In genomic region chr12:27014085-27014858, GRCh38 we compare ENCODE assay signal across 1 cellular context.
TF ChIP-seq lines count a peak whose summit lies in the region.

A gene with protein sequence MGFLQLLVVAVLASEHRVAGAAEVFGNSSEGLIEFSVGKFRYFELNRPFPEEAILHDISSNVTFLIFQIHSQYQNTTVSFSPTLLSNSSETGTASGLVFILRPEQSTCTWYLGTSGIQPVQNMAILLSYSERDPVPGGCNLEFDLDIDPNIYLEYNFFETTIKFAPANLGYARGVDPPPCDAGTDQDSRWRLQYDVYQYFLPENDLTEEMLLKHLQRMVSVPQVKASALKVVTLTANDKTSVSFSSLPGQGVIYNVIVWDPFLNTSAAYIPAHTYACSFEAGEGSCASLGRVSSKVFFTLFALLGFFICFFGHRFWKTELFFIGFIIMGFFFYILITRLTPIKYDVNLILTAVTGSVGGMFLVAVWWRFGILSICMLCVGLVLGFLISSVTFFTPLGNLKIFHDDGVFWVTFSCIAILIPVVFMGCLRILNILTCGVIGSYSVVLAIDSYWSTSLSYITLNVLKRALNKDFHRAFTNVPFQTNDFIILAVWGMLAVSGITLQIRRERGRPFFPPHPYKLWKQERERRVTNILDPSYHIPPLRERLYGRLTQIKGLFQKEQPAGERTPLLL (minus strand): TSS chr12:27014384. CDS start chr12:27014168, 216 bp downstream.

TF ChIP-seq in HepG2, 621 proteins besides CTCF, POLR2A, EP300 and RAD21 (continued from another document and continues in another):
- no peak for TF ChIP-seq ZBTB40 (IDR thresholded peaks at IDR 0.05)
- TF ChIP-seq ZBTB40 (CRISPR knock-in tag; IDR thresholded peaks at IDR 0.05), result peak; percentile 57; the same call in 1 of the 2 replicates
- TF ChIP-seq, protein P1, sequence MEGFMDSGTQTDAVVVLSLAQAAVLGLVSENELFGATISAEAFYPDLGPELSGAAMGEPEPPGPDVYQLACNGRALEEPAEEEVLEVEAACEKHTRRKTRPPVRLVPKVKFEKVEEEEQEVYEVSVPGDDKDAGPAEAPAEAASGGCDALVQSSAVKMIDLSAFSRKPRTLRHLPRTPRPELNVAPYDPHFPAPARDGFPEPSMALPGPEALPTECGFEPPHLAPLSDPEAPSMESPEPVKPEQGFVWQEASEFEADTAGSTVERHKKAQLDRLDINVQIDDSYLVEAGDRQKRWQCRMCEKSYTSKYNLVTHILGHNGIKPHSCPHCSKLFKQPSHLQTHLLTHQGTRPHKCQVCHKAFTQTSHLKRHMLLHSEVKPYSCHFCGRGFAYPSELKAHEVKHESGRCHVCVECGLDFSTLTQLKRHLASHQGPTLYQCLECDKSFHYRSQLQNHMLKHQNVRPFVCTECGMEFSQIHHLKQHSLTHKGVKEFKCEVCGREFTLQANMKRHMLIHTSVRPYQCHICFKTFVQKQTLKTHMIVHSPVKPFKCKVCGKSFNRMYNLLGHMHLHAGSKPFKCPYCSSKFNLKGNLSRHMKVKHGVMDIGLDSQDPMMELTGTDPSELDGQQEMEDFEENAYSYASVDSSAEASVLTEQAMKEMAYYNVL (CRISPR knock-in tag; IDR thresholded peaks at IDR 0.05; ENCODE audit: borderline replicate concordance), result peak; percentile 84
- TF ChIP-seq POGZ (CRISPR knock-in tag; IDR thresholded peaks at IDR 0.05), result peak; percentile 50
- TF ChIP-seq, protein P2, sequence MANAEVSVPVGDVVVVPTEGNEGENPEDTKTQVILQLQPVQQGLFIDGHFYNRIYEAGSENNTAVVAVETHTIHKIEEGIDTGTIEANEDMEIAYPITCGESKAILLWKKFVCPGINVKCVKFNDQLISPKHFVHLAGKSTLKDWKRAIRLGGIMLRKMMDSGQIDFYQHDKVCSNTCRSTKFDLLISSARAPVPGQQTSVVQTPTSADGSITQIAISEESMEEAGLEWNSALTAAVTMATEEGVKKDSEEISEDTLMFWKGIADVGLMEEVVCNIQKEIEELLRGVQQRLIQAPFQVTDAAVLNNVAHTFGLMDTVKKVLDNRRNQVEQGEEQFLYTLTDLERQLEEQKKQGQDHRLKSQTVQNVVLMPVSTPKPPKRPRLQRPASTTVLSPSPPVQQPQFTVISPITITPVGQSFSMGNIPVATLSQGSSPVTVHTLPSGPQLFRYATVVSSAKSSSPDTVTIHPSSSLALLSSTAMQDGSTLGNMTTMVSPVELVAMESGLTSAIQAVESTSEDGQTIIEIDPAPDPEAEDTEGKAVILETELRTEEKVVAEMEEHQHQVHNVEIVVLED (CRISPR knock-in tag; IDR thresholded peaks at IDR 0.05; ENCODE audit: borderline replicate concordance), result peak; percentile 63; the same call in 1 of the 2 replicates
- peak; percentile 53; the same call in 1 of the 2 replicates for TF ChIP-seq ZNF337 (CRISPR knock-in tag; IDR thresholded peaks at IDR 0.05; ENCODE audit: borderline replicate concordance, low read depth)
- no peak for TF ChIP-seq ZNF644 (CRISPR knock-in tag; IDR thresholded peaks at IDR 0.05; ENCODE audit: low read depth)
- TF ChIP-seq, protein P3, sequence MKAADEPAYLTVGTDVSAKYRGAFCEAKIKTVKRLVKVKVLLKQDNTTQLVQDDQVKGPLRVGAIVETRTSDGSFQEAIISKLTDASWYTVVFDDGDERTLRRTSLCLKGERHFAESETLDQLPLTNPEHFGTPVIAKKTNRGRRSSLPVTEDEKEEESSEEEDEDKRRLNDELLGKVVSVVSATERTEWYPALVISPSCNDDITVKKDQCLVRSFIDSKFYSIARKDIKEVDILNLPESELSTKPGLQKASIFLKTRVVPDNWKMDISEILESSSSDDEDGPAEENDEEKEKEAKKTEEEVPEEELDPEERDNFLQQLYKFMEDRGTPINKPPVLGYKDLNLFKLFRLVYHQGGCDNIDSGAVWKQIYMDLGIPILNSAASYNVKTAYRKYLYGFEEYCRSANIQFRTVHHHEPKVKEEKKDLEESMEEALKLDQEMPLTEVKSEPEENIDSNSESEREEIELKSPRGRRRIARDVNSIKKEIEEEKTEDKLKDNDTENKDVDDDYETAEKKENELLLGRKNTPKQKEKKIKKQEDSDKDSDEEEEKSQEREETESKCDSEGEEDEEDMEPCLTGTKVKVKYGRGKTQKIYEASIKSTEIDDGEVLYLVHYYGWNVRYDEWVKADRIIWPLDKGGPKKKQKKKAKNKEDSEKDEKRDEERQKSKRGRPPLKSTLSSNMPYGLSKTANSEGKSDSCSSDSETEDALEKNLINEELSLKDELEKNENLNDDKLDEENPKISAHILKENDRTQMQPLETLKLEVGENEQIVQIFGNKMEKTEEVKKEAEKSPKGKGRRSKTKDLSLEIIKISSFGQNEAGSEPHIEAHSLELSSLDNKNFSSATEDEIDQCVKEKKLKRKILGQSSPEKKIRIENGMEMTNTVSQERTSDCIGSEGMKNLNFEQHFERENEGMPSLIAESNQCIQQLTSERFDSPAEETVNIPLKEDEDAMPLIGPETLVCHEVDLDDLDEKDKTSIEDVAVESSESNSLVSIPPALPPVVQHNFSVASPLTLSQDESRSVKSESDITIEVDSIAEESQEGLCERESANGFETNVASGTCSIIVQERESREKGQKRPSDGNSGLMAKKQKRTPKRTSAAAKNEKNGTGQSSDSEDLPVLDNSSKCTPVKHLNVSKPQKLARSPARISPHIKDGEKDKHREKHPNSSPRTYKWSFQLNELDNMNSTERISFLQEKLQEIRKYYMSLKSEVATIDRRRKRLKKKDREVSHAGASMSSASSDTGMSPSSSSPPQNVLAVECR (CRISPR knock-in tag; IDR thresholded peaks at IDR 0.05; ENCODE audit: borderline replicate concordance), result peak; percentile 76
- TF ChIP-seq TAF15 (IDR thresholded peaks at IDR 0.05; ENCODE audit: low read depth, low read length, poor library complexity, severe bottlenecking), result peak; percentile 56
- TF ChIP-seq, protein P4, sequence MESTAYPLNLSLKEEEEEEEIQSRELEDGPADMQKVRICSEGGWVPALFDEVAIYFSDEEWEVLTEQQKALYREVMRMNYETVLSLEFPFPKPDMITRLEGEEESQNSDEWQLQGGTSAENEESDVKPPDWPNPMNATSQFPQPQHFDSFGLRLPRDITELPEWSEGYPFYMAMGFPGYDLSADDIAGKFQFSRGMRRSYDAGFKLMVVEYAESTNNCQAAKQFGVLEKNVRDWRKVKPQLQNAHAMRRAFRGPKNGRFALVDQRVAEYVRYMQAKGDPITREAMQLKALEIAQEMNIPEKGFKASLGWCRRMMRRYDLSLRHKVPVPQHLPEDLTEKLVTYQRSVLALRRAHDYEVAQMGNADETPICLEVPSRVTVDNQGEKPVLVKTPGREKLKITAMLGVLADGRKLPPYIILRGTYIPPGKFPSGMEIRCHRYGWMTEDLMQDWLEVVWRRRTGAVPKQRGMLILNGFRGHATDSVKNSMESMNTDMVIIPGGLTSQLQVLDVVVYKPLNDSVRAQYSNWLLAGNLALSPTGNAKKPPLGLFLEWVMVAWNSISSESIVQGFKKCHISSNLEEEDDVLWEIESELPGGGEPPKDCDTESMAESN (CRISPR knock-in tag; conservative IDR thresholded peaks at IDR 0.05), result peak; percentile 80
- no peak for TF ChIP-seq ZNF737 (CRISPR knock-in tag; IDR thresholded peaks at IDR 0.05; ENCODE audit: borderline replicate concordance)
- TF ChIP-seq, protein P5, sequence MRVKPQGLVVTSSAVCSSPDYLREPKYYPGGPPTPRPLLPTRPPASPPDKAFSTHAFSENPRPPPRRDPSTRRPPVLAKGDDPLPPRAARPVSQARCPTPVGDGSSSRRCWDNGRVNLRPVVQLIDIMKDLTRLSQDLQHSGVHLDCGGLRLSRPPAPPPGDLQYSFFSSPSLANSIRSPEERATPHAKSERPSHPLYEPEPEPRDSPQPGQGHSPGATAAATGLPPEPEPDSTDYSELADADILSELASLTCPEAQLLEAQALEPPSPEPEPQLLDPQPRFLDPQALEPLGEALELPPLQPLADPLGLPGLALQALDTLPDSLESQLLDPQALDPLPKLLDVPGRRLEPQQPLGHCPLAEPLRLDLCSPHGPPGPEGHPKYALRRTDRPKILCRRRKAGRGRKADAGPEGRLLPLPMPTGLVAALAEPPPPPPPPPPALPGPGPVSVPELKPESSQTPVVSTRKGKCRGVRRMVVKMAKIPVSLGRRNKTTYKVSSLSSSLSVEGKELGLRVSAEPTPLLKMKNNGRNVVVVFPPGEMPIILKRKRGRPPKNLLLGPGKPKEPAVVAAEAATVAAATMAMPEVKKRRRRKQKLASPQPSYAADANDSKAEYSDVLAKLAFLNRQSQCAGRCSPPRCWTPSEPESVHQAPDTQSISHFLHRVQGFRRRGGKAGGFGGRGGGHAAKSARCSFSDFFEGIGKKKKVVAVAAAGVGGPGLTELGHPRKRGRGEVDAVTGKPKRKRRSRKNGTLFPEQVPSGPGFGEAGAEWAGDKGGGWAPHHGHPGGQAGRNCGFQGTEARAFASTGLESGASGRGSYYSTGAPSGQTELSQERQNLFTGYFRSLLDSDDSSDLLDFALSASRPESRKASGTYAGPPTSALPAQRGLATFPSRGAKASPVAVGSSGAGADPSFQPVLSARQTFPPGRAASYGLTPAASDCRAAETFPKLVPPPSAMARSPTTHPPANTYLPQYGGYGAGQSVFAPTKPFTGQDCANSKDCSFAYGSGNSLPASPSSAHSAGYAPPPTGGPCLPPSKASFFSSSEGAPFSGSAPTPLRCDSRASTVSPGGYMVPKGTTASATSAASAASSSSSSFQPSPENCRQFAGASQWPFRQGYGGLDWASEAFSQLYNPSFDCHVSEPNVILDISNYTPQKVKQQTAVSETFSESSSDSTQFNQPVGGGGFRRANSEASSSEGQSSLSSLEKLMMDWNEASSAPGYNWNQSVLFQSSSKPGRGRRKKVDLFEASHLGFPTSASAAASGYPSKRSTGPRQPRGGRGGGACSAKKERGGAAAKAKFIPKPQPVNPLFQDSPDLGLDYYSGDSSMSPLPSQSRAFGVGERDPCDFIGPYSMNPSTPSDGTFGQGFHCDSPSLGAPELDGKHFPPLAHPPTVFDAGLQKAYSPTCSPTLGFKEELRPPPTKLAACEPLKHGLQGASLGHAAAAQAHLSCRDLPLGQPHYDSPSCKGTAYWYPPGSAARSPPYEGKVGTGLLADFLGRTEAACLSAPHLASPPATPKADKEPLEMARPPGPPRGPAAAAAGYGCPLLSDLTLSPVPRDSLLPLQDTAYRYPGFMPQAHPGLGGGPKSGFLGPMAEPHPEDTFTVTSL (CRISPR knock-in tag; IDR thresholded peaks at IDR 0.05; ENCODE audit: borderline replicate concordance), result no peak
- peak; percentile 70 for TF ChIP-seq POLR2G (IDR thresholded peaks at IDR 0.05; ENCODE audit: low read depth, low read length)
- peak; percentile 9; the same call in 1 of the 2 replicates for TF ChIP-seq HNF4G (IDR thresholded peaks at IDR 0.05; ENCODE audit: borderline replicate concordance, low read depth, low read length)
- peak; percentile 77 for TF ChIP-seq HNF4G (CRISPR knock-in tag; IDR thresholded peaks at IDR 0.05; ENCODE audit: borderline replicate concordance, low read depth)
- TF ChIP-seq ZNF256 (CRISPR knock-in tag; conservative IDR thresholded peaks at IDR 0.05), result 0 out of 2 replicates have a peak, but pooled peaks have one; percentile 72
- TF ChIP-seq ZNF275 (CRISPR knock-in tag; IDR thresholded peaks at IDR 0.05; ENCODE audit: borderline replicate concordance), result 0 out of 2 replicates have a peak, but pooled peaks have one; percentile 30
- no peak; the same call in 1 of the 2 replicates for TF ChIP-seq MTA1 (CRISPR knock-in tag; IDR thresholded peaks at IDR 0.05; ENCODE audit: borderline replicate concordance)
